In genomic region chr11:3057069-3057963, GRCh38 we compare ENCODE assay signal across 1 cellular context.
TF ChIP-seq lines count a peak whose summit lies in the region.

CARS1 (minus strand) TSS chr11:3057423; CDS start chr11:3057367, 56 bp downstream.

TF ChIP-seq in HepG2, 621 proteins besides CTCF, POLR2A, EP300 and RAD21 (continued from another document and continues in another):
- TF ChIP-seq HNF4A (CRISPR knock-in tag; IDR thresholded peaks at IDR 0.05) (no peak; the same call in 1 of the 2 replicates), MAF1 (CRISPR knock-in tag; IDR thresholded peaks at IDR 0.05; ENCODE audit: borderline replicate concordance) (peak; percentile 57; the same call in 1 of the 2 replicates), SP2 (CRISPR knock-in tag; IDR thresholded peaks at IDR 0.05) (peak; percentile 71), ZNF616 (CRISPR knock-in tag; IDR thresholded peaks at IDR 0.05; ENCODE audit: low read depth) (peak; percentile 68; the same call in 1 of the 2 replicates), EEA1 (CRISPR knock-in tag; IDR thresholded peaks at IDR 0.05; ENCODE audit: borderline replicate concordance) (peak; percentile 61; the same call in 1 of the 2 replicates), RFXAP (CRISPR knock-in tag; IDR thresholded peaks at IDR 0.05; ENCODE audit: borderline replicate concordance) (peak; percentile 45; the same call in 1 of the 2 replicates), ARID2 (CRISPR knock-in tag; IDR thresholded peaks at IDR 0.05; ENCODE audit: borderline replicate concordance) (0 out of 2 replicates have a peak, but pooled peaks have one; percentile 44), RELA (CRISPR knock-in tag; IDR thresholded peaks at IDR 0.05) (0 out of 2 replicates have a peak, but pooled peaks have one; percentile 36), BCLAF1 (IDR thresholded peaks at IDR 0.05) (no peak), ZNF350 (CRISPR knock-in tag; IDR thresholded peaks at IDR 0.05; ENCODE audit: borderline replicate concordance, low read depth) (peak; percentile 89; the same call in 1 of the 2 replicates), ZNF670 (CRISPR knock-in tag; IDR thresholded peaks at IDR 0.05; ENCODE audit: borderline replicate concordance) (peak; percentile 62; the same call in 1 of the 2 replicates), NR0B2 (CRISPR knock-in tag; IDR thresholded peaks at IDR 0.05) (0 out of 2 replicates have a peak, but pooled peaks have one; percentile 22), HNRNPLL (IDR thresholded peaks at IDR 0.05; ENCODE audit: low read depth, low read length, poor library complexity, severe bottlenecking) (peak; percentile 60), PHF21A (CRISPR knock-in tag; IDR thresholded peaks at IDR 0.05) (peak; percentile 71; the same call in 1 of the 2 replicates), ZSCAN25 (CRISPR knock-in tag; IDR thresholded peaks at IDR 0.05) (peak; percentile 79), DNMT1 (CRISPR knock-in tag; IDR thresholded peaks at IDR 0.05) (peak; percentile 89; the same call in 1 of the 2 replicates), GATA4 (IDR thresholded peaks at IDR 0.05; ENCODE audit: borderline replicate concordance, low read depth) (no peak; the same call in 1 of the 2 replicates), ZMYM4 (CRISPR knock-in tag; IDR thresholded peaks at IDR 0.05) (0 out of 2 replicates have a peak, but pooled peaks have one; percentile 8), ZNF33A (CRISPR knock-in tag; IDR thresholded peaks at IDR 0.05; ENCODE audit: borderline replicate concordance) (no peak), ZNF18 (CRISPR knock-in tag; IDR thresholded peaks at IDR 0.05; ENCODE audit: insufficient replicate concordance) (no peak), ZNF501 (CRISPR knock-in tag; IDR thresholded peaks at IDR 0.05) (peak; percentile 78), SUZ12 (IDR thresholded peaks at IDR 0.05; ENCODE audit: low read depth, low read length) (peak; percentile 76), NFYC (CRISPR knock-in tag; IDR thresholded peaks at IDR 0.05) (peak; percentile 28; the same call in 1 of the 2 replicates), DZIP1 (CRISPR knock-in tag; IDR thresholded peaks at IDR 0.05) (no peak), YEATS4 (CRISPR knock-in tag; IDR thresholded peaks at IDR 0.05; ENCODE audit: borderline replicate concordance) (peak; percentile 91), HNRNPUL1 (IDR thresholded peaks at IDR 0.05; ENCODE audit: low read depth, low read length) (no peak), ZNF256 (CRISPR knock-in tag; conservative IDR thresholded peaks at IDR 0.05) (0 out of 2 replicates have a peak, but pooled peaks have one; percentile 72), ARNT2 (CRISPR knock-in tag; IDR thresholded peaks at IDR 0.05; ENCODE audit: low read depth) (0 out of 2 replicates have a peak, but pooled peaks have one; percentile 17), ARID3A (IDR thresholded peaks at IDR 0.05; ENCODE audit: low read depth, low read length) (no peak), ZNF274 (CRISPR knock-in tag; IDR thresholded peaks at IDR 0.05) (0 out of 2 replicates have a peak, but pooled peaks have one; percentile 52), AHR (CRISPR knock-in tag; IDR thresholded peaks at IDR 0.05) (peak; percentile 70; the same call in 1 of the 2 replicates), HBP1 (CRISPR knock-in tag; IDR thresholded peaks at IDR 0.05; ENCODE audit: low read depth) (peak; percentile 88), TGIF2 (CRISPR knock-in tag; IDR thresholded peaks at IDR 0.05) (peak; percentile 49; the same call in 1 of the 2 replicates), ZNF747 (CRISPR knock-in tag; IDR thresholded peaks at IDR 0.05; ENCODE audit: borderline replicate concordance) (no peak; the same call in 1 of the 2 replicates), MED1 (CRISPR knock-in tag; IDR thresholded peaks at IDR 0.05) (peak; percentile 52; the same call in 1 of the 2 replicates), ZNF772 (CRISPR knock-in tag; IDR thresholded peaks at IDR 0.05) (peak; percentile 85), ARID5B (CRISPR knock-in tag; IDR thresholded peaks at IDR 0.05) (peak; percentile 46), ZNF230 (CRISPR knock-in tag; IDR thresholded peaks at IDR 0.05) (peak; percentile 53; the same call in 1 of the 2 replicates), ZNF34 (CRISPR knock-in tag; IDR thresholded peaks at IDR 0.05; ENCODE audit: borderline replicate concordance) (peak; percentile 85; the same call in 1 of the 2 replicates), ZNF558 (CRISPR knock-in tag; IDR thresholded peaks at IDR 0.05; ENCODE audit: borderline replicate concordance) (peak; percentile 69; the same call in 1 of the 2 replicates), ZNF430 (CRISPR knock-in tag; IDR thresholded peaks at IDR 0.05) (peak; percentile 70), TBX2 (CRISPR knock-in tag; IDR thresholded peaks at IDR 0.05; ENCODE audit: borderline replicate concordance) (peak; percentile 78; the same call in 1 of the 2 replicates), KLF12 (CRISPR knock-in tag; IDR thresholded peaks at IDR 0.05; ENCODE audit: borderline replicate concordance) (peak; percentile 98), MEIS1 (CRISPR knock-in tag; IDR thresholded peaks at IDR 0.05; ENCODE audit: borderline replicate concordance) (peak; percentile 84; the same call in 1 of the 2 replicates), ZNF556 (CRISPR knock-in tag; IDR thresholded peaks at IDR 0.05; ENCODE audit: borderline replicate concordance) (peak; percentile 80; the same call in 1 of the 2 replicates), NKX3-1 (CRISPR knock-in tag; IDR thresholded peaks at IDR 0.05) (peak; percentile 36; the same call in 1 of the 2 replicates), DRAP1 (CRISPR knock-in tag; IDR thresholded peaks at IDR 0.05) (peak; percentile 62), TAF1 (CRISPR knock-in tag; IDR thresholded peaks at IDR 0.05) (peak; percentile 82), YEATS2 (CRISPR knock-in tag; IDR thresholded peaks at IDR 0.05; ENCODE audit: borderline replicate concordance) (peak; percentile 71)
